ENCODE assay signal across 8 cellular contexts in genomic region chr18:43571078-43571689, GRCh38.
DNase-seq lines count a peak whose midpoint lies in the region; ATAC-seq and TF ChIP-seq lines count a peak whose summit lies in the region.

No MANE protein-coding gene starts in this region.

- POLR2A ChIA-PET in BJ (lab: Charles Lee) = no interaction called here

- H3K4me1 ChIP-seq in OCI-LY1 (ENCODE audit: insufficient read depth, low read length, severe bottlenecking) = no peaks in the 10 kb centered on the region

- H4K20me1 ChIP-seq in OCI-LY1 (ENCODE audit: insufficient read depth, low read length) = no peaks in the 10 kb centered on the region

- H3K4me3 ChIP-seq in BJ (ENCODE audit: low read depth, low read length) (no peak overlapping the region), OCI-LY1 (ENCODE audit: low read depth, low read length, poor library complexity, severe bottlenecking) (no peak overlapping the region)

- ATAC-seq in GM18858 (IDR thresholded peaks at IDR 0.05; ENCODE audit: unreplicated experiment) (peak; percentile 34), GM19463 (IDR thresholded peaks at IDR 0.05; ENCODE audit: unreplicated experiment) (no peak)

- H3K36me3 ChIP-seq in BJ (ENCODE audit: control insufficient read depth, insufficient read depth, low read length) (no peaks in the 10 kb centered on the region), OCI-LY1 (ENCODE audit: insufficient read depth, low read length) (no peaks in the 10 kb centered on the region)

- no peaks in the 10 kb centered on the region for H3K9me2 ChIP-seq in OCI-LY1 (ENCODE audit: low read depth, low read length)

- no peaks in the 10 kb centered on the region for H3K27me3 ChIP-seq in BJ (ENCODE audit: control insufficient read depth, insufficient read depth, low read length)
- no peaks in the 10 kb centered on the region for H3K27me3 ChIP-seq in OCI-LY1 (ENCODE audit: insufficient read depth, low read length)

- H2AFZ ChIP-seq in OCI-LY1 (ENCODE audit: low read length) = no peak overlapping the region

- no peak overlapping the region for H3K9ac ChIP-seq in OCI-LY1 (ENCODE audit: low read length)

- H3F3A ChIP-seq in OCI-LY1 (ENCODE audit: insufficient read depth, low read length) = no peaks in the 10 kb centered on the region

- TF ChIP-seq CTCF in BJ (IDR thresholded peaks at IDR 0.05; ENCODE audit: insufficient read depth, low read depth, low read length) = peak; percentile 69
- peak; percentile 81 for TF ChIP-seq CTCF in OCI-LY1 (IDR thresholded peaks at IDR 0.05; ENCODE audit: low read length)

- no peaks in the 10 kb centered on the region for H3K79me2 ChIP-seq in OCI-LY1 (ENCODE audit: insufficient read depth, low read length)

- CTCF ChIA-PET in BJ (lab: Yijun Ruan, JAX) = interaction anchor here (0.7 to 7.9 kb wide), 8 partner anchors 9 to 1557 kb away, joined by 3 to 226 read pairs (median 8); no protein-coding TSS in a partner anchor

- DNase-seq in BJ (ENCODE audit: low read depth) = peak; percentile 4
- DNase-seq in HPDE6-E6E7 (ENCODE audit: extremely low spot score) = peak; percentile 32
- peak; percentile 58 to 65 for DNase-seq in dermis microvascular lymphatic vessel endothelial cell (ENCODE audit: low read depth in 2 of 2)
- DNase-seq in middle frontal gyrus (ENCODE audit: extremely low spot score, low spot score) = peak; percentile 55
- DNase-seq in stimulated activated naive CD4-positive, alpha-beta T cell treated with Interleukin-2 at 50 U/mL for 16 hours (lab: John Stamatoyannopoulos, UW) = no peak

- H3K4me2 ChIP-seq in OCI-LY1 (ENCODE audit: low read length) = no peak overlapping the region

- H3K27ac ChIP-seq in OCI-LY1 (ENCODE audit: low read depth, low read length, poor library complexity, severe bottlenecking) = no peak overlapping the region

- H3K9me3 ChIP-seq in OCI-LY1 (ENCODE audit: low read length) = no peaks in the 10 kb centered on the region
